In the genomic region with DNA sequence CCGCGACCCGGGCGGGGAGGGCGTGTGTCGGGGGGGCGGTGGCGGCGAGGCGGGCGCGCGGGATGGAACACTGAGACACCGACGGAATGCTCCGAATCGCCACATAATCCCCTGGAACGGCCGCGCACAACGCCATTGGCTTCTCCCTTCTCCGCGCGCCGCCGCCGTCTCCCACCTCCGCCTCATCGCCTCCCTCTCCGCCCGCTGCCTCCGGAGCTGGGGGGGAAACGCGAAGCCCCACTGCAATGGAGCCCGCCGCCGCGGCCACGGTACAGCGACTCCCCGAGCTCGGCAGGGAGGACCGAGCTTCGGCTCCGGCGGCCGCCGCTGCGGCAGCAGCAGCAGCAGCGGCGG, we compare ENCODE assay signal across 8 cellular contexts. TPM values are rescaled to one million over a fixed set of nuclear protein-coding genes. Genes with fewer than 3 reads are reported as not detected.
DNase-seq lines count a peak whose midpoint lies in the region; ATAC-seq and TF ChIP-seq lines count a peak whose summit lies in the region.

A gene (plus strand): TSS at position 103 of the 354 bp plus-strand sequence. CDS start 143 bp downstream, at position 246.

- intact Hi-C loops in sciatic nerve (cut with DNase I) = no loop called here

- CTCF ChIA-PET in T-cell (lab: Charles Lee) = interaction anchor here (0.5 to 2.3 kb wide), 25 partner anchors 23 to 1161 kb away, joined by 3 to 26 read pairs (median 4); a partner anchor contains a TSS

- no peaks in the 10 kb centered on the region for H3K9me3 Mint-ChIP-seq in T-cell

- no peak for TF ChIP-seq CTCF in foreskin fibroblast (IDR thresholded peaks at IDR 0.05; ENCODE audit: low read depth, low read length)

- H3K36me3 Mint-ChIP-seq in T-cell = no peaks in the 10 kb centered on the region

- H3K27ac Mint-ChIP-seq in T-cell = peak within 1 kb of the TSS; percentile 95 to 96

- peaks cover 33 to 40% (median 39%) of the 10 kb centered on the region in 3 donors for H3K4me1 Mint-ChIP-seq in T-cell

- POLR2A ChIA-PET in T-cell (lab: Charles Lee) = interaction anchor here (0.5 to 1.0 kb wide), 5 partner anchors 69 to 529 kb away, joined by 4 to 6 read pairs (median 5); a partner anchor contains a TSS

- peak; percentile 20 for ATAC-seq in HG02763 (IDR thresholded peaks at IDR 0.05; ENCODE audit: unreplicated experiment)
- peak; percentile 40 to 54 (median 53) for ATAC-seq in T-cell (replicated peaks in 1 of 4)
- no peak for ATAC-seq in sciatic nerve

- peak; percentile 69 for DNase-seq in DMS153 (lab: John Stamatoyannopoulos, UW)
- no peak for DNase-seq in DMS153 treated with DMSO at 0.1 percent for 48 hours (lab: John Stamatoyannopoulos, UW; ENCODE audit: unreplicated experiment)
- DNase-seq in T-cell = no peak
- DNase-seq in foreskin fibroblast = no peak
- DNase-seq in sciatic nerve (ENCODE audit: low spot score) = no peak
- no peak for DNase-seq in EL
- no peak for DNase-seq in NCI-H2029 (lab: John Stamatoyannopoulos, UW)

- H3K27me3 Mint-ChIP-seq in T-cell = no peaks in the 10 kb centered on the region

- peak within 1 kb of the TSS; percentile 57 to 65 for H3K4me3 ChIP-seq in foreskin fibroblast (ENCODE audit: low read depth in 1 of 2, low read length in 2 of 2)

- H3K4me3 Mint-ChIP-seq in T-cell = peak within 1 kb of the TSS; percentile 88 to 92 (median 89)

RNA-seq across cellular contexts. Expression of the gene that starts here (rescaled TPM):
- 10 to 100 TPM in 1 of 5 donors, 1 to 10 TPM in 4; 6.9 to 11.5 (median 7.4) TPM for total RNA-seq in T-cell
- total RNA-seq in sciatic nerve = 23.8 TPM
